ENCODE assay signal across 8 cellular contexts in the genomic region with DNA sequence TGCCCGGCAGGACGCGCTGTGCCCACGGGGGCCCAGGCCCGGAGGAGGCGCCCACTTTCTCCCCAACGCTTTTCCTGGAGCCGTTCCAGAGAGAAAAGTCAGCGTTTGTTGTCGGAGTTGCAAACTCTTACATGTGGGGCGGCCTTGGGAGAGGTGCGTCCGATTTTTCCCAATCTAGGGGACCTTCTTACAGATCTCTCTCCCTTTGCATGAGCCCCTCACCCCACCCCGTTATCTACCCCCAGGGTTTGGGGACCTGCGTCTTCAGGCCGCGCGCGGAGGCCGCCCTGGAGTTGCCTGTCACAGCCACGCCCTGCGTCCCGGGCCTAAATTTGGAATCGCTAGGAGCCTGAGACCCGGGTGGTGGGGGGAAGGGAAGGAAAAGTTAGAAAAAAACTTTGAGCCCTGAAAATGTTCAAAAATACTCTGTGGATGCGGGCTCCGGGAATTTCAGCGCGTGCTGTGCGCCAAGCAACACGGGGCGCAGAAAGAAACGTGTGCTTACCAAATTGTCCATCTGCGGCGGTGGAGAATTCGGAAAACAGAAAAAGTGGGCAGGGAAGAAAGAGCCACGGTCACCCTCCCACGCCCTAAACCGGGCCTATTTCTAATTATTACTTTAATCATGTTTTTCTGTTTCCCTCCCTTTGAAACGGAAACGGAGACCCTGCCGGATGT. TPM values are rescaled to one million over a fixed set of nuclear protein-coding genes. Genes with fewer than 3 reads are reported as not detected.
DNase-seq lines count a peak whose midpoint lies in the region; ATAC-seq and TF ChIP-seq lines count a peak whose summit lies in the region.

No MANE protein-coding gene starts in this region.

- H3K36me3 ChIP-seq in esophagus (ENCODE audit: control insufficient read depth in 2 of 2, insufficient read depth in 2 of 2, low read length in 1 of 2) (no peaks in the 10 kb centered on the region), neural cell (ENCODE audit: insufficient read depth, low read length) (no peaks in the 10 kb centered on the region)

- peaks cover 0 to 4% of the 10 kb centered on the region in 2 donors for H3K4me1 ChIP-seq in esophagus (ENCODE audit: control insufficient read depth in 2 of 2, insufficient read depth in 2 of 2, low read length in 1 of 2)

- no peak for TF ChIP-seq RAD21 in neural cell (conservative IDR thresholded peaks at IDR 0.05)

- H3K27me3 Mint-ChIP-seq in CD14-positive monocyte (ENCODE audit: low read depth in 3 of 3) = peaks cover 8 to 22% (median 9%) of the 10 kb centered on the region in 3 donors
- no peaks in the 10 kb centered on the region for H3K27me3 Mint-ChIP-seq in T-helper 17 cell

- H3K4me3 ChIP-seq in esophagus (ENCODE audit: low read depth in 1 of 2, low read length in 2 of 2) (peak overlapping the region; percentile 95), neural cell (ENCODE audit: low read length) (peak overlapping the region; percentile 88)

- WGBS in esophagus, 2 donors = 1 to 2% methylated on average over 40 to 42 of the region's 42 CpGs

- H3K4me2 ChIP-seq in neural cell (ENCODE audit: low read length) = peak overlapping the region; percentile 54

- H3K4me1 Mint-ChIP-seq in CD14-positive monocyte (peaks cover 46% of the 10 kb centered on the region), T-helper 17 cell (peaks cover 48% of the 10 kb centered on the region)

- H3K9me2 ChIP-seq in neural cell (ENCODE audit: insufficient read depth, low read length) = no peaks in the 10 kb centered on the region

- peak overlapping the region; percentile 48 for H3K9ac ChIP-seq in neural cell (ENCODE audit: low read length)

- H3F3A ChIP-seq in neural cell (ENCODE audit: insufficient read depth, low read length, poor library complexity, severe bottlenecking) = no peaks in the 10 kb centered on the region

- intact Hi-C loops in CD14-positive monocyte (cut with micrococcal nuclease) = loop anchor here (2.0 kb wide), 3 partner anchors 15 to 81 kb away; no protein-coding TSS in a partner anchor

- peaks cover 29% of the 10 kb centered on the region for H3K79me2 ChIP-seq in neural cell (replicated peaks; ENCODE audit: insufficient read depth, low read length)

- no peaks in the 10 kb centered on the region for H4K20me1 ChIP-seq in neural cell (ENCODE audit: insufficient read depth)

- H3K27me3 ChIP-seq in esophagus (ENCODE audit: control insufficient read depth in 1 of 2, insufficient read depth in 2 of 2, low read length in 2 of 2) (no peaks in the 10 kb centered on the region), neural cell (ENCODE audit: insufficient read depth, low read depth, low read length) (peaks cover 19% of the 10 kb centered on the region)

- H3K27ac Mint-ChIP-seq in CD14-positive monocyte = peak overlapping the region; percentile 78 to 97 (median 91)
- peak overlapping the region; percentile 98 for H3K27ac Mint-ChIP-seq in T-helper 17 cell

- ATAC-seq in HG02642 (IDR thresholded peaks at IDR 0.05; ENCODE audit: poor library complexity, unreplicated experiment) (peak; percentile 15), T-helper 17 cell (no peak), GM18519 (IDR thresholded peaks at IDR 0.05; ENCODE audit: low FRiP score, unreplicated experiment) (no peak)

- H3K4me3 Mint-ChIP-seq in CD14-positive monocyte (peak overlapping the region; percentile 98), T-helper 17 cell (peak overlapping the region; percentile 98)

- DNase-seq in CD14-positive monocyte (ENCODE audit: low spot score) (no peak), T-helper 17 cell (no peak), NCI-H82 treated with DMSO at 0.1 percent for 48 hours (lab: John Stamatoyannopoulos, UW; ENCODE audit: unreplicated experiment) (no peak), NCI-H1436 (lab: John Stamatoyannopoulos, UW) (no peak)

- no peak for TF ChIP-seq CTCF in CD14-positive monocyte (IDR thresholded peaks at IDR 0.05)
- no peak for TF ChIP-seq CTCF in neural cell (IDR thresholded peaks at IDR 0.05; ENCODE audit: poor library complexity, severe bottlenecking)

- TF ChIP-seq EP300 in neural cell (conservative IDR thresholded peaks at IDR 0.05; ENCODE audit: poor library complexity, severe bottlenecking) = no peak

- peak overlapping the region; percentile 51 for H2AFZ ChIP-seq in neural cell (ENCODE audit: low read depth, low read length)

- H3K36me3 Mint-ChIP-seq in CD14-positive monocyte (peaks cover 15 to 28% of the 10 kb centered on the region in 2 donors), T-helper 17 cell (ENCODE audit: low read depth) (no peaks in the 10 kb centered on the region)

- no peaks in the 10 kb centered on the region for H3K9me3 ChIP-seq in T-helper 17 cell (ENCODE audit: control insufficient read depth, low read length, poor library complexity, severe bottlenecking)
- no peaks in the 10 kb centered on the region for H3K9me3 ChIP-seq in esophagus (ENCODE audit: control insufficient read depth in 2 of 2, insufficient read depth in 1 of 2, low read depth in 1 of 2, low read length in 1 of 2)
- no peaks in the 10 kb centered on the region for H3K9me3 ChIP-seq in neural cell (ENCODE audit: low read length)

- H3K9me3 Mint-ChIP-seq in CD14-positive monocyte = no peaks in the 10 kb centered on the region

- H3K27ac ChIP-seq in esophagus (ENCODE audit: low read depth in 2 of 2, low read length in 1 of 2) = peak overlapping the region; percentile 91 to 92
- no peak overlapping the region for H3K27ac ChIP-seq in neural cell (ENCODE audit: low read length)

TF ChIP-seq in neural cell, 6 proteins besides CTCF, POLR2A, EP300 and RAD21:
- TF ChIP-seq MXI1 (conservative IDR thresholded peaks at IDR 0.05; ENCODE audit: poor library complexity, severe bottlenecking) = peak; percentile 14
- TF ChIP-seq SMC3 (conservative IDR thresholded peaks at IDR 0.05; ENCODE audit: poor library complexity) = no peak

RNA-seq across cellular contexts. Expression of a gene that starts 0.6 kb away (rescaled TPM):
- polyA plus RNA-seq in CD14-positive monocyte = 100 to 1,000 TPM; 184 to 217 TPM
- total RNA-seq in T-helper 17 cell = 100 to 1,000 TPM; 227 to 275 TPM
- polyA plus RNA-seq in esophagus = 100 to 1,000 TPM; 133 to 198 TPM
- polyA plus RNA-seq in neural cell = 6.6 and 11.0 TPM in 2 replicates
- 5.8 TPM in 2 replicates for polyA minus RNA-seq in neural cell

Comparison
In these comparisons a context has a peak if more than half of its experiments do, and no peak if none do; other contexts are left out.
1. RNA of a gene that starts 0.6 kb away (polyA plus RNA-seq): 184 to 217 TPM in CD14-positive monocyte and 133 to 198 TPM in esophagus; 6.6 to 11.0 TPM in neural cell; every median in the first group is over 10 times any median in the second.